27 cellular contexts compared by ENCODE assay signal in the genomic region with DNA sequence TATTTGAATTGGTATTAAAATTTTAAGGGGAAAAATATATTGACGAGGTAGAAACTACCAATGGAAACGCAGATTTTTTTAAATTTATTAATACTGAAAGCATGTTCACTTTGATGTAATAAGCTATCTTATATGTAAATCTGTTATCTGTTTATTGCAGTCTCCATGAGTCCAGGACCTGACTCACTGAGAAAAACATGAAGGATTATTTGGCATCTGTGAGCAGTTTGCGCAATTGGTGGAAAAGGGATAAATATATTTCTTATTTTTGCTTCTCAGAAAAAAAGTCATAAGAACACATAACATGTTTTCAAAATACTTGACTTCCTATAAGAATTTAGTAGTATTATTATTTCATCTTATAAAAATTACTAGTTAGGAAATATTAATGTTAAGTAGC.
"Had no signal": no experiment of that assay in that cellular context is flagged by ENCODE, and none has a peak within 500 bp of the region (broad histone marks: within the 10 kb centered on the region; RNA-seq: fewer than 3 reads in every experiment).

No MANE protein-coding gene starts in this region.

- H3K27ac ChIP-seq: colonic mucosa, coronary artery, epithelial cell of prostate, esophagus muscularis mucosa, esophagus squamous epithelium, foreskin keratinocyte, gastrocnemius medialis, gastroesophageal sphincter, heart left ventricle, heart right ventricle had no signal

- H3K4me3 ChIP-seq: colonic mucosa, coronary artery, esophagus muscularis mucosa, esophagus squamous epithelium, gastrocnemius medialis, gastroesophageal sphincter, heart left ventricle, heart right ventricle had no signal

- DNase-seq: colonic mucosa; cortex of kidney; dermis blood vessel endothelial cell; effector CD4-positive, alpha-beta T cell; effector CD8-positive, alpha-beta T cell; effector memory CD4-positive, alpha-beta T cell; effector memory CD8-positive, alpha-beta T cell; endodermal cell; erythroblast; esophagus squamous epithelium; foreskin fibroblast; foreskin keratinocyte; foreskin melanocyte; gastrocnemius medialis; glutamatergic neuron; head of caudate nucleus; heart left ventricle; heart right ventricle had no signal

- H3K4me1 ChIP-seq: colonic mucosa, esophagus muscularis mucosa, esophagus squamous epithelium, foreskin keratinocyte, gastrocnemius medialis, gastroesophageal sphincter, heart left ventricle, heart right ventricle had no signal

- H3K9me3 ChIP-seq: colonic mucosa, esophagus muscularis mucosa, esophagus squamous epithelium, gastrocnemius medialis, gastroesophageal sphincter, heart left ventricle, heart right ventricle had no signal

- FAIRE-seq: colon, endometrium, endothelial cell of umbilical vein, frontal cortex had no signal

- H3K36me3 ChIP-seq: colonic mucosa, esophagus muscularis mucosa, esophagus squamous epithelium, gastrocnemius medialis, gastroesophageal sphincter, heart left ventricle, heart right ventricle had no signal

- ATAC-seq: effector memory CD8-positive, alpha-beta T cell; esophagus mucosa; foreskin keratinocyte; gastrocnemius medialis; gastroesophageal sphincter; heart left ventricle; heart right ventricle had no signal

- H3K27me3 ChIP-seq: colonic mucosa, esophagus muscularis mucosa, esophagus squamous epithelium, foreskin keratinocyte, gastrocnemius medialis, gastroesophageal sphincter, heart left ventricle, heart right ventricle had no signal
